30 cellular contexts compared by ENCODE assay signal in the genomic region with DNA sequence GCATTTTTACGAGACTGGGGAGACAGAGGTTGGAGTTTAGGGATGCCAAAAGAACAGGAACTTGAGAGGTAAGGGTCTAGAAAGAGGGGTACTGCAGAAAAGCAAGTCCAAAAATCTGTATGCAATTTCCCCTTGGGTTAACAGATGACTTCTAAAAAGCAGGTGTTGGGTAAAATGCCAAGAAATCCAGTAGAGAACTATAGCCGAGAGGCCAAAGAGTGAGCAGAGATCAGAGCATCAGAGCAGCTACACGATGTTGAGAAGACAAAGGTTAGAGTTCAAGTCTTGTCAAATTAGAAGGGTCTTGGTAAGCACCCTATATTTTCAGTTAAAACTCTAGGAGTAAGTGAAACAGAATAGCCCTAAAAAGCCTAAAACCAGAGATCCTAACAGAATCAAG.
DNase-seq lines count a peak whose midpoint lies in the region; ATAC-seq, FAIRE-seq and TF ChIP-seq lines count a peak whose summit lies in the region.
"Had no signal": no experiment of that assay in that cellular context is flagged by ENCODE, and none has a peak within 500 bp of the region (broad histone marks: within the 10 kb centered on the region; RNA-seq: fewer than 3 reads in every experiment).

No MANE protein-coding gene starts in this region.

- in situ Hi-C loops in HepG2 (cut with HindIII; ENCODE audit: extremely low pct_ligation_motif_present, low pct_unique_long_range_greater_than_20kb): no loop called here

- no peak overlapping the region for H3K27ac ChIP-seq in liver (ENCODE audit: low read depth in 1 of 2, low read length in 2 of 2)
- H3K27ac ChIP-seq in HepG2 (ENCODE audit: extremely low read length, insufficient read depth, low read length): no peak overlapping the region
- H3K27ac ChIP-seq in ascending aorta: peak overlapping the region; percentile 3 to 55
- H3K27ac ChIP-seq: A549, gastrocnemius medialis, hepatocyte, sigmoid colon, SJSA1, thyroid gland had no signal

- no peak overlapping the region for H3K9ac ChIP-seq in liver (ENCODE audit: low read depth in 1 of 2, low read length in 2 of 2)
- H3K9ac ChIP-seq in HepG2 (ENCODE audit: insufficient read depth, low read depth, low read length): no peak overlapping the region

- H3K9me3 ChIP-seq in liver (ENCODE audit: control insufficient read depth in 4 of 4, low read length in 3 of 4) (no peaks in the 10 kb centered on the region), HepG2 (ENCODE audit: low read length) (no peaks in the 10 kb centered on the region), ascending aorta (no peaks in the 10 kb centered on the region)
- H3K9me3 ChIP-seq: A549, gastrocnemius medialis, sigmoid colon, SJSA1, thyroid gland had no signal

- H3K36me3 ChIP-seq in liver (ENCODE audit: control insufficient read depth in 4 of 4, insufficient read depth in 3 of 4, low read depth in 1 of 4, low read length in 3 of 4) (peaks cover 0 to 6% (median under 1%) of the 10 kb centered on the region in 4 donors), HepG2 (replicated peaks in 1 of 2; ENCODE audit: control insufficient read depth in 1 of 2, insufficient read depth in 2 of 2, low read length in 2 of 2) (peaks cover 7 to 9% of the 10 kb centered on the region in 2 experiments), ascending aorta (no peaks in the 10 kb centered on the region)
- H3K36me3 ChIP-seq: gastrocnemius medialis, sigmoid colon, SJSA1, thyroid gland had no signal

- H3K27me3 Mint-ChIP-seq in naive B cell (no peaks in the 10 kb centered on the region), Calu3 (ENCODE audit: unreplicated experiment) (no peaks in the 10 kb centered on the region)
- H3K27me3 Mint-ChIP-seq: activated CD8-positive, alpha-beta T cell treated with anti-CD3 and anti-CD28 coated beads for 36 hours; CD8-positive, alpha-beta memory T cell; progenitor cell of endocrine pancreas had no signal

- H3K4me3 ChIP-seq in liver (ENCODE audit: low read depth in 1 of 3, low read length in 3 of 3): no peak overlapping the region
- no peak overlapping the region for H3K4me3 ChIP-seq in HepG2 (replicated peaks in 1 of 3; ENCODE audit: insufficient read depth in 1 of 3, low read depth in 2 of 3, low read length in 3 of 3)
- peak overlapping the region in 1 of 2 donors; percentile 34 for H3K4me3 ChIP-seq in ascending aorta
- H3K4me3 ChIP-seq: A549, gastrocnemius medialis, GM23338, hepatocyte, sigmoid colon, SJSA1, thyroid gland had no signal

- peaks cover 5% of the 10 kb centered on the region for H3K79me2 ChIP-seq in HepG2 (ENCODE audit: insufficient read depth, low read length)
- H3K79me2 ChIP-seq: hepatocyte had no signal

- BruUV-seq in HepG2 (replicated peaks; lab: Mats Ljungman, UMichigan) (no TSS peak), Calu3 (replicated peaks; lab: Mats Ljungman, UMichigan) (no TSS peak)

- H4K20me1 ChIP-seq in HepG2 (ENCODE audit: insufficient read depth, low read length): no peaks in the 10 kb centered on the region

- H3K27me3 ChIP-seq in liver (ENCODE audit: control insufficient read depth in 4 of 4, insufficient read depth in 4 of 4, low read length in 3 of 4) (no peaks in the 10 kb centered on the region), HepG2 (ENCODE audit: control insufficient read depth in 1 of 2, insufficient read depth in 2 of 2, low read length in 2 of 2) (no peaks in the 10 kb centered on the region), ascending aorta (no peaks in the 10 kb centered on the region)
- H3K27me3 ChIP-seq: gastrocnemius medialis, hepatocyte, sigmoid colon, SJSA1, thyroid gland had no signal

- no peak for TF ChIP-seq POLR2A in HepG2 (IDR thresholded peaks at IDR 0.05; ENCODE audit: insufficient read depth in 1 of 2, low read depth in 2 of 2, low read length in 2 of 2)

- H2AFZ ChIP-seq in HepG2 (ENCODE audit: low read length): no peak overlapping the region
- H2AFZ ChIP-seq: GM23338, hepatocyte had no signal

- H3K4me1 Mint-ChIP-seq in naive B cell (peaks cover 30 to 67% (median 52%) of the 10 kb centered on the region in 3 donors), Calu3 (ENCODE audit: low read depth, unreplicated experiment) (peaks cover 15% of the 10 kb centered on the region)
- H3K4me1 Mint-ChIP-seq: GM23338 had no signal

- H3K36me3 Mint-ChIP-seq in naive B cell (peaks cover 16 to 31% of the 10 kb centered on the region in 2 donors), Calu3 (ENCODE audit: insufficient read depth, unreplicated experiment) (no peaks in the 10 kb centered on the region)

- ATAC-seq in HepG2 (no peak), naive B cell (ENCODE audit: low read depth in 2 of 2) (peak; percentile 40 to 50)
- ATAC-seq: A549; activated CD8-positive, alpha-beta T cell treated with anti-CD3 and anti-CD28 coated beads for 36 hours; gastrocnemius medialis; GM23338; left cardiac atrium; stimulated activated naive CD8-positive, alpha-beta T cell treated with anti-CD3 and anti-CD28 coated beads, Interleukin-15, Interleukin-2, amounts not matched to agents 100 U/mL and 50 U/mL, for 24 hours had no signal

- H3K9me3 Mint-ChIP-seq in naive B cell (peaks cover 0 to 2% (median 0%) of the 10 kb centered on the region in 7 donors), Calu3 (ENCODE audit: low read depth, unreplicated experiment) (no peaks in the 10 kb centered on the region)
- H3K9me3 Mint-ChIP-seq: GM23338; HFFc6; T-helper 1 cell treated with Interleukin-12 subunit alpha and Interleukin-12 subunit beta and Interleukin-4 antibody, amounts not matched to agents 30 μg/mL and 1 μg/mL, for 36 hours had no signal

- TF ChIP-seq EP300 in HepG2 (IDR thresholded peaks at IDR 0.05; ENCODE audit: low read depth in 2 of 2, low read length in 2 of 2) (no peak), HepG2 (CRISPR knock-in tag; IDR thresholded peaks at IDR 0.05; ENCODE audit: borderline replicate concordance) (no peak)

- no peak overlapping the region for H3K4me2 ChIP-seq in HepG2 (ENCODE audit: low read depth, low read length)
- H3K4me2 ChIP-seq: A549, GM23338, hepatocyte had no signal

- H3K27ac Mint-ChIP-seq in naive B cell: peak overlapping the region; percentile 19 to 98 (median 88)
- H3K27ac Mint-ChIP-seq in Calu3 (ENCODE audit: unreplicated experiment): no peak overlapping the region
- H3K27ac Mint-ChIP-seq: activated CD8-positive, alpha-beta T cell treated with anti-CD3 and anti-CD28 coated beads for 36 hours; GM23338; HFFc6; progenitor cell of endocrine pancreas; T-helper 1 cell treated with Interleukin-12 subunit alpha and Interleukin-12 subunit beta and Interleukin-4 antibody, amounts not matched to agents 30 μg/mL and 1 μg/mL, for 36 hours had no signal

- CTCF ChIA-PET in HepG2 (lab: Yijun Ruan, JAX; ENCODE audit: low intra/inter-chr PET ratio, low total read pairs) (no interaction called here), Calu3 (lab: Charles Lee) (no interaction called here)

- H3K4me3 Mint-ChIP-seq in naive B cell (peak overlapping the region in 7 of 8 donors; percentile 17 to 88 (median 39)), Calu3 (ENCODE audit: low read depth, unreplicated experiment) (no peak overlapping the region)
- H3K4me3 Mint-ChIP-seq: activated CD8-positive, alpha-beta T cell treated with anti-CD3 and anti-CD28 coated beads for 36 hours; CD8-positive, alpha-beta memory T cell; GM23338; HFFc6; T-helper 1 cell treated with Interleukin-12 subunit alpha and Interleukin-12 subunit beta and Interleukin-4 antibody, amounts not matched to agents 30 μg/mL and 1 μg/mL, for 36 hours had no signal

- TF ChIP-seq RAD21 in liver (IDR thresholded peaks at IDR 0.05) (no peak), HepG2 (CRISPR knock-in tag; IDR thresholded peaks at IDR 0.05) (no peak)

- 44% methylated on average over 3 of the region's 3 CpGs for WGBS in liver
- WGBS in HepG2 (ENCODE audit: low lambda C conversion rate): 83% methylated on average over 3 of the region's 3 CpGs

- intact Hi-C loops in HepG2 (cut with micrococcal nuclease; ENCODE audit: unreplicated experiment): no loop called here
- intact Hi-C loops in ascending aorta (cut with DNase I): no loop called here
- intact Hi-C loops in Calu3 (cut with micrococcal nuclease; ENCODE audit: unreplicated experiment): no loop called here

- no peak for DNase-seq in HepG2 (ENCODE audit: low spot score)
- no peak for DNase-seq in ascending aorta (ENCODE audit: low spot score in 2 of 2)
- no peak for DNase-seq in naive B cell
- no peak for DNase-seq in activated CD4-positive, alpha-beta T cell treated with anti-CD3 and anti-CD28 coated beads, Interleukin-2, amount 50 U/mL, for 4 hours
- no peak for DNase-seq in NCI-H345 (lab: John Stamatoyannopoulos, UW)
- no peak for DNase-seq in NCI-H2081 treated with DMSO at 0.1 percent for 48 hours (lab: John Stamatoyannopoulos, UW)
- DNase-seq in Calu3: no peak
- DNase-seq: activated CD4-positive, alpha-beta T cell treated with anti-CD3 and anti-CD28 coated beads for 1 hour; activated CD8-positive, alpha-beta T cell treated with anti-CD3 and anti-CD28 coated beads for 36 hours; activated effector memory CD4-positive, alpha-beta T cell treated with anti-CD3 and anti-CD28 coated beads, Interleukin-2, amount 50 U/mL, for 16 hours; CD8-positive, alpha-beta memory T cell; central memory CD4-positive, alpha-beta T cell; gastrocnemius medialis; HFFc6; Kasumi-1; left cardiac atrium; mesenchymal stem cell; NCI-H1694; NCI-H524 treated with DMSO at 0.1 percent for 48 hours; sigmoid colon; stimulated activated CD4-positive, alpha-beta T cell treated with anti-CD3 and anti-CD28 coated beads, Interleukin-15, amount 100 ng/mL, for 24 hours; stimulated activated naive CD8-positive, alpha-beta T cell treated with anti-CD3 and anti-CD28 coated beads, Interleukin-15, Interleukin-2, amounts not matched to agents 100 U/mL and 50 U/mL, for 24 hours; thyroid gland had no signal

- FAIRE-seq in HepG2 (lab: Jason Lieb, UNC): no peak
- FAIRE-seq: A549 had no signal

- TF ChIP-seq CTCF in liver (IDR thresholded peaks at IDR 0.05; ENCODE audit: low read depth, low read length, missing input control) (no peak), HepG2 (CRISPR knock-in tag; IDR thresholded peaks at IDR 0.05) (no peak), ascending aorta (IDR thresholded peaks at IDR 0.05) (no peak), Calu3 (IDR thresholded peaks at IDR 0.05; ENCODE audit: unreplicated experiment) (no peak)

- H3K4me1 ChIP-seq in liver (ENCODE audit: control insufficient read depth in 4 of 4, insufficient read depth in 4 of 4, low read length in 3 of 4) (peaks cover 0 to 6% (median 2%) of the 10 kb centered on the region in 4 donors), HepG2 (ENCODE audit: insufficient read depth, low read length) (no peaks in the 10 kb centered on the region), ascending aorta (peaks cover 0 to 11% of the 10 kb centered on the region in 2 donors)
- H3K4me1 ChIP-seq: SJSA1, thyroid gland had no signal

- POLR2A ChIA-PET in HepG2 (lab: Yijun Ruan, JAX): no interaction called here

TF ChIP-seq in liver, 16 proteins besides CTCF, POLR2A, EP300 and RAD21:
- TF ChIP-seq HNF4A (conservative IDR thresholded peaks at IDR 0.05) (peak; percentile 33 to 55), SP1 (IDR thresholded peaks at IDR 0.05) (no peak)
TF ChIP-seq in liver: peak in this region for 1.

TF ChIP-seq in HepG2, 621 proteins besides CTCF, POLR2A, EP300 and RAD21:
- TF ChIP-seq RORA (CRISPR knock-in tag; IDR thresholded peaks at IDR 0.05): no peak
- no peak for TF ChIP-seq ZZZ3 (CRISPR knock-in tag; IDR thresholded peaks at IDR 0.05; ENCODE audit: borderline replicate concordance)

Comparison
In these comparisons a context has a peak if more than half of its experiments do, and no peak if none do; other contexts are left out.
1. H3K27ac ChIP-seq: peak in ascending aorta (2 of 2); none in liver (0 of 2) and HepG2 (single experiment).